In genomic region chrX:106711375-106711774, GRCh38 we compare ENCODE assay signal across 9 cellular contexts. TPM values are rescaled to one million over a fixed set of nuclear protein-coding genes. Genes with fewer than 3 reads are reported as not detected.
"Had no signal": no experiment of that assay in that cellular context is flagged by ENCODE, and none has a peak within 500 bp of the region (broad histone marks: within the 10 kb centered on the region; RNA-seq: fewer than 3 reads in every experiment).

No MANE protein-coding gene starts in this region.

- H3K4me1 ChIP-seq: HAP-1 had no signal

- H3K9me3 ChIP-seq: HAP-1 had no signal

- H2AFZ ChIP-seq: GM23248 had no signal

- H3K9ac ChIP-seq: GM23248, KMS-11 had no signal

- H3K27ac Mint-ChIP-seq: IgD-negative memory B cell had no signal

- H3K27ac ChIP-seq: GM23248, HL-60, KMS-11 had no signal

- H3K27me3 Mint-ChIP-seq: IgD-negative memory B cell had no signal

- H3K4me3 ChIP-seq: GM23248, HAP-1 had no signal

- H3K4me3 Mint-ChIP-seq: IgD-negative memory B cell had no signal

- H3K4me1 Mint-ChIP-seq: IgD-negative memory B cell had no signal

- H3K9me3 Mint-ChIP-seq: IgD-negative memory B cell had no signal

- H3K4me2 ChIP-seq: KMS-11 had no signal

- DNase-seq: GM23248, GOT3, H7, KBM-7 had no signal

- H3K36me3 ChIP-seq: HAP-1 had no signal

RNA-seq across cellular contexts. Expression of gene RNF128, which starts 15.1 kb away (rescaled TPM):
- total RNA-seq: H4 had no signal
- polyA plus RNA-seq: IgD-negative memory B cell had no signal
